In genomic region chr14:73785834-73786631, GRCh38 we compare ENCODE assay signal across 8 cellular contexts.
A peak's percentile ranks its signal among the peaks of the same experiment; 100 is the strongest.
DNase-seq lines count a peak whose midpoint lies in the region; ATAC-seq and TF ChIP-seq lines count a peak whose summit lies in the region.

No MANE protein-coding gene starts in this region.

- peaks cover 22 to 31% of the 10 kb centered on the region in 2 experiments for H3K4me1 ChIP-seq in HCT116 (ENCODE audit: control insufficient read depth in 1 of 2, insufficient read depth in 2 of 2, low read length in 2 of 2)
- H3K4me1 ChIP-seq in PC-3 (ENCODE audit: insufficient read depth, low read length): peaks cover 56% of the 10 kb centered on the region
- H3K4me1 ChIP-seq in fibroblast of lung (ENCODE audit: control insufficient read depth, extremely low read depth, insufficient read depth, low read length): peaks cover 46% of the 10 kb centered on the region
- H3K4me1 ChIP-seq in naive thymus-derived CD4-positive, alpha-beta T cell (ENCODE audit: control insufficient read depth in 2 of 2, insufficient read depth in 2 of 2, low read length in 2 of 2): peaks cover 45% of the 10 kb centered on the region in 2 donors
- H3K4me1 ChIP-seq in suprapubic skin: peaks cover 74% of the 10 kb centered on the region

- RAD21 ChIA-PET in HCT116 (lab: Charles Lee; ENCODE audit: low non-redundant PET in 1 of 2, low total read pairs in 2 of 2, uncharacterized antibody in 2 of 2, unreplicated experiment in 2 of 2): no interaction called here

- POLR2A ChIA-PET in HCT116 (lab: Charles Lee) (interaction anchor here (1.0 to 2.2 kb wide), 4 partner anchors 11 to 27 kb away, joined by 3 to 11 read pairs (median 6); a partner anchor contains a TSS), PC-3 (lab: Charles Lee; ENCODE audit: unreplicated experiment) (interaction anchor here (0.5 to 0.7 kb wide), 3 partner anchors 30 to 101 kb away, joined by 3 to 6 read pairs (median 5); partner anchors contain the start of gene ZNF410)
- POLR2A ChIA-PET in naive thymus-derived CD4-positive, alpha-beta T cell (lab: Charles Lee): interaction anchor here (0.7 to 8.0 kb wide), 12 partner anchors 11 to 77 kb away, joined by 3 to 253 read pairs (median 7); a partner anchor contains a TSS

- no peak overlapping the region for H2AFZ ChIP-seq in HCT116 (ENCODE audit: low read depth, low read length, poor library complexity, severe bottlenecking)
- peak overlapping the region; percentile 54 for H2AFZ ChIP-seq in PC-3 (ENCODE audit: low read length)
- H2AFZ ChIP-seq in fibroblast of lung (ENCODE audit: low read length): no peak overlapping the region

- ATAC-seq in HCT116 (peak; percentile 67), PC-3 (peak; percentile 47), GM18505 (IDR thresholded peaks at IDR 0.05; ENCODE audit: unreplicated experiment) (no peak)
- ATAC-seq in naive thymus-derived CD4-positive, alpha-beta T cell: peak; percentile 74

- peaks cover 0 to 8% (median 0%) of the 10 kb centered on the region in 5 donors for H3K36me3 Mint-ChIP-seq in naive thymus-derived CD4-positive, alpha-beta T cell

- H3K4me2 ChIP-seq in HCT116 (ENCODE audit: low read length) (peak overlapping the region; percentile 75), PC-3 (ENCODE audit: low read length) (peak overlapping the region; percentile 98), fibroblast of lung (ENCODE audit: extremely low read depth, insufficient read depth, low read length) (peak overlapping the region; percentile 100)

- no peaks in the 10 kb centered on the region for H3K36me3 ChIP-seq in HCT116 (ENCODE audit: control insufficient read depth in 1 of 2, insufficient read depth in 2 of 2, low read length in 2 of 2)
- no peaks in the 10 kb centered on the region for H3K36me3 ChIP-seq in PC-3 (ENCODE audit: low read depth, low read length)
- H3K36me3 ChIP-seq in fibroblast of lung (ENCODE audit: control insufficient read depth, insufficient read depth, low read length): no peaks in the 10 kb centered on the region
- H3K36me3 ChIP-seq in naive thymus-derived CD4-positive, alpha-beta T cell (ENCODE audit: control insufficient read depth in 2 of 3, insufficient read depth in 3 of 3, low read length in 3 of 3): peaks cover 0 to 14% (median 0%) of the 10 kb centered on the region in 3 experiments
- H3K36me3 ChIP-seq in suprapubic skin: no peaks in the 10 kb centered on the region

- H4K20me1 ChIP-seq in HCT116 (ENCODE audit: insufficient read depth): no peaks in the 10 kb centered on the region
- no peaks in the 10 kb centered on the region; the same call in 1 of the 2 replicates for H4K20me1 ChIP-seq in PC-3 (ENCODE audit: low read length)
- H4K20me1 ChIP-seq in fibroblast of lung (ENCODE audit: control insufficient read depth, extremely low read depth, insufficient read depth, low read length): no peaks in the 10 kb centered on the region

- no peak for TF ChIP-seq RAD21 in HCT116 (IDR thresholded peaks at IDR 0.05; ENCODE audit: low read depth)

- peaks cover 50 to 74% (median 67%) of the 10 kb centered on the region in 7 donors for H3K4me1 Mint-ChIP-seq in naive thymus-derived CD4-positive, alpha-beta T cell

- H3K27me3 Mint-ChIP-seq in naive thymus-derived CD4-positive, alpha-beta T cell: no peaks in the 10 kb centered on the region

- no peak for TF ChIP-seq POLR2A in HCT116 (IDR thresholded peaks at IDR 0.05; ENCODE audit: borderline replicate concordance, extremely low read depth, insufficient read depth, insufficient read length)
- TF ChIP-seq POLR2A in suprapubic skin (IDR thresholded peaks at IDR 0.05): peak; percentile 68 to 80
- TF ChIP-seq POLR2A in GM18505 (IDR thresholded peaks at IDR 0.05; ENCODE audit: borderline replicate concordance, extremely low read depth, insufficient read depth, insufficient read length): no peak

- H3K4me3 Mint-ChIP-seq in naive thymus-derived CD4-positive, alpha-beta T cell: peak overlapping the region; percentile 87 to 99 (median 97)

- H3K4me3 ChIP-seq in HCT116 (replicated peaks in 1 of 2; ENCODE audit: low read depth in 1 of 2, low read length in 2 of 2) (peak overlapping the region; percentile 68 to 74), PC-3 (ENCODE audit: low read length) (peak overlapping the region; percentile 73), fibroblast of lung (replicated peaks in 1 of 4; ENCODE audit: control extremely low read depth in 1 of 4, insufficient read depth in 1 of 4, low read depth in 3 of 4, low read length in 4 of 4) (peak overlapping the region; percentile 64 to 75 (median 74)), suprapubic skin (peak overlapping the region; percentile 88)
- H3K4me3 ChIP-seq in naive thymus-derived CD4-positive, alpha-beta T cell (ENCODE audit: low read length): peak overlapping the region; percentile 91

- TF ChIP-seq CTCF in HCT116 (IDR thresholded peaks at IDR 0.05 in 2 of 3, conservative IDR thresholded peaks at IDR 0.05 in 1 of 3; ENCODE audit: borderline replicate concordance in 1 of 3, insufficient read depth in 1 of 3, low read depth in 2 of 3, low read length in 2 of 3) (peak in 1 of 3 experiments; percentile 2; a peak in 1 of 6 replicates), PC-3 (conservative IDR thresholded peaks at IDR 0.05; ENCODE audit: low read depth, low read length) (no peak), fibroblast of lung (conservative IDR thresholded peaks at IDR 0.05 in 1 of 2, IDR thresholded peaks at IDR 0.05 in 1 of 2; ENCODE audit: low read depth in 1 of 2, low read length in 2 of 2) (peak; percentile 35 to 38), suprapubic skin (IDR thresholded peaks at IDR 0.05) (peak; percentile 34 to 40)

- DNase-seq in COLO829 (ENCODE audit: low spot score) (peak; percentile 62), HCT116 (ENCODE audit: low read depth, low spot score) (peak; percentile 46), PC-3 (peak; percentile 86), fibroblast of lung (ENCODE audit: low read depth in 2 of 2) (peak; percentile 86 to 98), suprapubic skin (ENCODE audit: low spot score in 2 of 2) (peak; percentile 92 to 93)
- peak; percentile 42 to 43 for DNase-seq in activated T-helper 1 cell treated with anti-CD3 and anti-CD28 coated beads, Interleukin-2, amount 50 U/mL, for 16 hours (ENCODE audit: low read depth in 1 of 2, low spot score in 1 of 2)
- DNase-seq in naive thymus-derived CD4-positive, alpha-beta T cell: peak; percentile 41 to 65 (median 60)

- H3K9ac ChIP-seq in HCT116 (ENCODE audit: low read length): peak overlapping the region; percentile 73
- peak overlapping the region; percentile 89 for H3K9ac ChIP-seq in PC-3 (ENCODE audit: low read length)
- H3K9ac ChIP-seq in fibroblast of lung (ENCODE audit: insufficient read depth, low read length): peak overlapping the region; percentile 96

- CTCF ChIA-PET in HCT116 (lab: Charles Lee): interaction anchor here (1.3 kb wide), 1 partner anchor 23 kb away, joined by 4 read pairs; no protein-coding TSS in a partner anchor
- CTCF ChIA-PET in PC-3 (lab: Charles Lee): interaction anchor here (0.8 kb wide), 1 partner anchor 66 kb away, joined by 3 read pairs; the partner anchor contains the start of gene PTGR2
- CTCF ChIA-PET in naive thymus-derived CD4-positive, alpha-beta T cell (lab: Charles Lee): interaction anchor here (0.9 to 3.0 kb wide), 11 partner anchors 10 to 57 kb away, joined by 3 to 23 read pairs (median 11); a partner anchor contains a TSS

- H3K79me2 ChIP-seq in HCT116 (ENCODE audit: insufficient read depth, low read length) (peaks cover 39% of the 10 kb centered on the region), PC-3 (ENCODE audit: low read length) (peaks cover 70% of the 10 kb centered on the region), fibroblast of lung (ENCODE audit: control insufficient read depth, insufficient read depth, low read length) (peaks cover 51% of the 10 kb centered on the region)

- H3K9me3 ChIP-seq in HCT116 (ENCODE audit: control insufficient read depth in 1 of 2, insufficient read depth in 1 of 2, low read depth in 1 of 2, low read length in 2 of 2) (no peaks in the 10 kb centered on the region), PC-3 (ENCODE audit: low read length) (no peaks in the 10 kb centered on the region), fibroblast of lung (ENCODE audit: control insufficient read depth, insufficient read depth, low read depth, low read length) (no peaks in the 10 kb centered on the region), suprapubic skin (no peaks in the 10 kb centered on the region)
- H3K9me3 ChIP-seq in naive thymus-derived CD4-positive, alpha-beta T cell (ENCODE audit: control insufficient read depth in 2 of 3, low read length in 3 of 3): no peaks in the 10 kb centered on the region

- H3K9me3 Mint-ChIP-seq in naive thymus-derived CD4-positive, alpha-beta T cell: no peaks in the 10 kb centered on the region

- BruUV-seq in HCT116 (replicated peaks; lab: Mats Ljungman, UMichigan) (TSS peak; percentile 40), PC-3 (replicated peaks; lab: Mats Ljungman, UMichigan) (TSS peak; percentile 67)

- no peaks in the 10 kb centered on the region for H3K27me3 ChIP-seq in HCT116 (ENCODE audit: insufficient read depth, low read length)
- no peaks in the 10 kb centered on the region for H3K27me3 ChIP-seq in PC-3 (ENCODE audit: low read length)
- no peaks in the 10 kb centered on the region for H3K27me3 ChIP-seq in fibroblast of lung (ENCODE audit: control insufficient read depth, insufficient read depth, low read length)
- H3K27me3 ChIP-seq in naive thymus-derived CD4-positive, alpha-beta T cell (ENCODE audit: control insufficient read depth in 2 of 2, insufficient read depth in 2 of 2, low read length in 2 of 2): no peaks in the 10 kb centered on the region
- H3K27me3 ChIP-seq in suprapubic skin: no peaks in the 10 kb centered on the region

- H3K27ac ChIP-seq in HCT116 (ENCODE audit: low read depth, low read length) (peak overlapping the region; percentile 94), PC-3 (ENCODE audit: low read length) (peak overlapping the region; percentile 97), fibroblast of lung (ENCODE audit: insufficient read depth, low read length) (peak overlapping the region; percentile 97), suprapubic skin (peak overlapping the region; percentile 99)
- peak overlapping the region; percentile 96 for H3K27ac ChIP-seq in naive thymus-derived CD4-positive, alpha-beta T cell (ENCODE audit: low read depth, low read length)

- intact Hi-C loops in HCT116 (cut with micrococcal nuclease) (loop anchor here (1.0 kb wide), 1 partner anchor 28 kb away; no protein-coding TSS in a partner anchor), PC-3 (cut with micrococcal nuclease) (loop anchor here (1.0 to 5.0 kb wide), 3 partner anchors 25 to 39 kb away; a partner anchor contains a TSS)
- intact Hi-C loops in naive thymus-derived CD4-positive, alpha-beta T cell (cut with micrococcal nuclease): loop anchor here (1.0 to 5.0 kb wide), 10 partner anchors 15 to 298 kb away; partner anchors contain the start of genes ALDH6A1 (in 1 of the 2), BBOF1 (in 1 of the 2), ENTPD5 (in 1 of the 2) and LIN52 (in 1 of the 2)

- peaks cover 3% of the 10 kb centered on the region for H3F3A ChIP-seq in PC-3 (ENCODE audit: low read length, unreplicated experiment)

- H3K9me2 ChIP-seq in HCT116 (ENCODE audit: insufficient read depth) (no peaks in the 10 kb centered on the region), PC-3 (replicated peaks; ENCODE audit: low read length) (no peaks in the 10 kb centered on the region)

- no peak for TF ChIP-seq EP300 in suprapubic skin (IDR thresholded peaks at IDR 0.05)

- WGBS in suprapubic skin: 0% methylated on average over 17 of the region's 35 CpGs

- H3K27ac Mint-ChIP-seq in naive thymus-derived CD4-positive, alpha-beta T cell: peak overlapping the region; percentile 92 to 97 (median 94)

Comparison
In these comparisons a context has a peak if more than half of its experiments do, and no peak if none do; other contexts are left out.
1. DNase-seq: peak in every context shown above with its lines; median percentile 92 in suprapubic skin; 92 in fibroblast of lung; 86 in PC-3; 62 in COLO829; 60 in naive thymus-derived CD4-positive, alpha-beta T cell; 46 in HCT116; 42 in activated T-helper 1 cell treated with anti-CD3 and anti-CD28 coated beads, Interleukin-2, amount 50 U/mL, for 16 hours.
2. POLR2A ChIP-seq: peak in suprapubic skin (2 of 2); none in HCT116 (single experiment) and GM18505 (single experiment).
3. Peak in every context shown above with its lines, with median percentiles within 50 percentile points of each other: H3K27ac ChIP-seq, H3K4me2 ChIP-seq, H3K4me3 ChIP-seq and H3K9ac ChIP-seq.